In the genomic region with DNA sequence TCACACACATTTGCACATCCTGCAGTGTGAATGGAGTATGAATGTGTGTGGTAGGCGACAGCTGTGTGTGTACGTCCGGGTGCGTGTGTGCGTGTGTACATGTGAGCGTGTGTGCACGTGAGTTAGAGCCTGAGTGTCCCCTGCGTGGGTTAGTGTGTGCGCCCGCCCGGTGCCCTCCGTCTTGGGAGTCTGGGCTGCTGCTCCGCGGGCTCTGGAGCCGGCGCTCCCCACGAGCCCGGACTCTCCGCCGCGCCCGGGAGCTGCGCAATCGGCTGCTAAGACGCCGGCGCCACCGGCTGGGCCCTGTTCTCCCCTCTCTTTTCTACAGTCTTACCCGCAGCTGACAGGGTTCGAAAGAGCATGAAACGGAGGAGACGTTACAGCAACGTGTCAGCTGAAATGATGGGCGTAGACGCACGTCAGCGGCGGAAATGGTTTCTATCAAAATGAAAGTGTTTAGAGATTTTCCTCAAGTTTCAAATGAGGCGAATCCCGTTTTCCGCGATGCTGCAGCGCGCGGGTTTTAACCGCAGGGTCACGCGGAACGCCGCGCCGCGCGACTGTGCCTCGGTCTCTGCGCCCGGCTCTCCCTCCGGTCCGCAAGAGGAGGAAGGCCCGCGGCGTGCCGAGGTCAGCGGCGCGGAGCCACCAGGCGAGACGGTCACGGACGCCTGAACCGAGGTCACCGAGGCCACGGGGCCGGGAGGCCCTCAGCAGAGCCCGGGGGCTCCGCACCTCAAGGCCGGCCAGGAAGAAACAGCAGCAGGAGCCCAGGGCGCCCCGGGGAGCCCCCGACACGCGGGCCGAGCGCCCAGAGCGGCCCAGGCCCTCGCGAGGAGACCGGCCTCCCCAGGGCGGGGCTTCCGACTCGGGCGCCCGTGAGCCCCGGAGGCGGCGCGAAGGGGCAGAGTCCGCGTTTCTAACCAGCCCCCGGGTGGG, we compare ENCODE assay signal across 8 cellular contexts.
DNase-seq lines count a peak whose midpoint lies in the region; ATAC-seq and TF ChIP-seq lines count a peak whose summit lies in the region.

No MANE protein-coding gene starts in this region.

- TF ChIP-seq CTCF in activated B cell treated with CpG ODN at 0.5 μM for 24 hours (IDR thresholded peaks at IDR 0.05), result no peak

- no peaks in the 10 kb centered on the region for H3K9me3 Mint-ChIP-seq in activated B cell treated with CpG ODN at 0.5 μM for 24 hours

- H3K36me3 Mint-ChIP-seq in activated B cell treated with CpG ODN at 0.5 μM for 24 hours (ENCODE audit: low read depth), result no peaks in the 10 kb centered on the region

- ATAC-seq in HG03175 (IDR thresholded peaks at IDR 0.05; ENCODE audit: unreplicated experiment) (peak; percentile 50), activated B cell treated with CpG ODN at 0.5 μM for 24 hours (ENCODE audit: low read depth) (peak; percentile 74), HG02623 (IDR thresholded peaks at IDR 0.05; ENCODE audit: unreplicated experiment) (no peak)

- H3K27ac Mint-ChIP-seq in activated B cell treated with CpG ODN at 0.5 μM for 24 hours, result peak overlapping the region; percentile 51

- peaks cover 6% of the 10 kb centered on the region for H3K4me1 Mint-ChIP-seq in activated B cell treated with CpG ODN at 0.5 μM for 24 hours

- DNase-seq in DMS79 (lab: John Stamatoyannopoulos, UW) (peak; percentile 29), activated B cell treated with CpG ODN at 0.5 μM for 24 hours (peak; percentile 47), kidney tubule cell (ENCODE audit: low spot score) (peak; percentile 15), MV-4-11 (lab: John Stamatoyannopoulos, UW) (no peak)
- DNase-seq in central memory CD4-positive, alpha-beta T cell, result peak; percentile 78
- DNase-seq in stimulated activated CD4-positive, alpha-beta T cell treated with anti-CD3 and anti-CD28 coated beads, Interleukin-1b, Interleukin-23, amount 100 ng/mL, for 24 hours (ENCODE audit: low read depth in 4 of 4, low spot score in 1 of 4), result peak; percentile 24 to 54 (median 33)

- peaks cover 4% of the 10 kb centered on the region for H3K27me3 Mint-ChIP-seq in activated B cell treated with CpG ODN at 0.5 μM for 24 hours

- POLR2A ChIA-PET in activated B cell treated with CpG ODN at 0.5 μM for 24 hours (lab: Charles Lee), result interaction anchor here (1.0 kb wide), 1 partner anchor 171 kb away, joined by 8 read pairs; the partner anchor contains the start of gene ARFGAP1

- H3K4me3 Mint-ChIP-seq in activated B cell treated with CpG ODN at 0.5 μM for 24 hours, result peak overlapping the region; percentile 85

- CTCF ChIA-PET in activated B cell treated with CpG ODN at 0.5 μM for 24 hours (lab: Charles Lee), result no interaction called here

- intact Hi-C loops in activated B cell treated with CpG ODN at 0.5 μM for 24 hours (cut with micrococcal nuclease), result loop anchor here (5.0 kb wide), 1 partner anchor 75 kb away; no protein-coding TSS in a partner anchor
